ENCODE assay signal across 1 cellular context in the genomic region with DNA sequence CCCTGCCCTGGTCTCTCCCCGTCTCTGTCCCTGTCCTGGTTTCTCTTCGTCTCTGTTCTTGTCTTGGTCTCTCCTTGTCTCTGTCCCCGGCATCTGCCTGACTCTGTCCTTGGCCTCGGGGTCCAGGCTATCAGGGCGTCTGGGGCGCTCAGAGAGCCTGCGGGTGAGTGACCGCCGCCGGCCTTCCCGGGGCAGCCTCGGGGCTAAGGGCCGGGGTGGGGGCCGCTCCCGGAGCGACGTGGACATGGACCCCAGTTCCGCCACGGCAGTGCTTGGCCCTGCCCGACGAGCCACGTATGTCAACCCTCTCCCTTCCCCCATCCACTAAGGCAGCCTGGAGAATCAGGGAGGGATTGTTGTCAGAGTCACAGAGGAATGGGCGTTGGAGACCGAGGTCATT.
TF ChIP-seq lines count a peak whose summit lies in the region.

No MANE protein-coding gene starts in this region.

TF ChIP-seq in HepG2, 621 proteins besides CTCF, POLR2A, EP300 and RAD21:
- TF ChIP-seq SMARCC2 (IDR thresholded peaks at IDR 0.05) = no peak
- 0 out of 2 replicates have a peak, but pooled peaks have one; percentile 24 for TF ChIP-seq RBFOX2 (IDR thresholded peaks at IDR 0.05; ENCODE audit: low read depth, low read length)
